ENCODE assay signal across 11 cellular contexts in genomic region chr22:31350410-31350863, GRCh38.
DNase-seq lines count a peak whose midpoint lies in the region; ATAC-seq, FAIRE-seq and TF ChIP-seq lines count a peak whose summit lies in the region.
"Had no signal": no experiment of that assay in that cellular context is flagged by ENCODE, and none has a peak within 500 bp of the region (broad histone marks: within the 10 kb centered on the region; RNA-seq: fewer than 3 reads in every experiment).

No MANE protein-coding gene starts in this region.

- no peaks in the 10 kb centered on the region for H3K27me3 ChIP-seq in KMS-11 (ENCODE audit: insufficient read depth, low read depth)

- H3K79me2 ChIP-seq in KMS-11 (ENCODE audit: insufficient read depth, low read depth) = 0 out of 2 replicates have a peak, but pooled peaks cover 3% of the 10 kb centered on the region

- H2AFZ ChIP-seq in KMS-11 (ENCODE audit: low read depth) = no peak overlapping the region

- peak; percentile 44 for DNase-seq in COLO829 (ENCODE audit: low spot score)
- DNase-seq in RCC 7860 (ENCODE audit: low spot score) = peak; percentile 17
- DNase-seq in iris pigment epithelial cell (ENCODE audit: low read depth) = peak; percentile 35
- DNase-seq in NCI-H510A treated with DMSO at 0.1 percent for 48 hours (lab: John Stamatoyannopoulos, UW) = no peak
- no peak for DNase-seq in activated CD4-positive, alpha-beta T cell treated with anti-CD3 and anti-CD28 coated beads for 4 hours
- DNase-seq: activated CD4-positive, alpha-beta T cell treated with anti-CD3 and anti-CD28 coated beads for 36 hours; PC-3 had no signal

- peaks cover 22% of the 10 kb centered on the region for H3K4me1 ChIP-seq in KMS-11 (ENCODE audit: low read depth, poor library complexity, severe bottlenecking)

- TF ChIP-seq CTCF in KMS-11 (conservative IDR thresholded peaks at IDR 0.05; ENCODE audit: low read depth, low read length) = no peak

- peak overlapping the region; percentile 3; the same call in 1 of the 2 replicates for H3K4me2 ChIP-seq in KMS-11

- FAIRE-seq in RCC 7860 (lab: Jason Lieb, UNC) = no peak
- FAIRE-seq: H54 had no signal

- no peak overlapping the region for H3K9ac ChIP-seq in KMS-11

- H3K4me3 ChIP-seq in KMS-11 (IDR thresholded peaks at IDR 0.05; ENCODE audit: insufficient read depth, low read depth, low read length) = no peak overlapping the region

- H3K36me3 ChIP-seq in KMS-11 (ENCODE audit: insufficient read depth) = no peaks in the 10 kb centered on the region

- H3K27ac ChIP-seq in KMS-11 = no peak overlapping the region

- ATAC-seq in HG03460 (IDR thresholded peaks at IDR 0.05; ENCODE audit: unreplicated experiment) = no peak
- ATAC-seq in HG02759 (IDR thresholded peaks at IDR 0.05; ENCODE audit: unreplicated experiment) = no peak
- ATAC-seq: activated CD4-positive, alpha-beta T cell treated with anti-CD3 and anti-CD28 coated beads for 36 hours; PC-3 had no signal

- no peaks in the 10 kb centered on the region for H4K20me1 ChIP-seq in KMS-11 (ENCODE audit: insufficient read depth)

Comparison
In these comparisons a context has a peak if more than half of its experiments do, and no peak if none do; other contexts are left out.
1. DNase-seq: peak in COLO829 (single experiment), RCC 7860 (single experiment) and iris pigment epithelial cell (single experiment); none in NCI-H510A treated with DMSO at 0.1 percent for 48 hours (single experiment) and activated CD4-positive, alpha-beta T cell treated with anti-CD3 and anti-CD28 coated beads for 4 hours (0 of 2).